16 cellular contexts compared by ENCODE assay signal in genomic region chr5:5306696-5307095, GRCh38.
DNase-seq lines count a peak whose midpoint lies in the region; ATAC-seq and TF ChIP-seq lines count a peak whose summit lies in the region.
"Had no signal": no experiment of that assay in that cellular context is flagged by ENCODE, and none has a peak within 500 bp of the region (broad histone marks: within the 10 kb centered on the region; RNA-seq: fewer than 3 reads in every experiment).

No MANE protein-coding gene starts in this region.

- no peak for TF ChIP-seq CTCF in AG09309 (IDR thresholded peaks at IDR 0.05; ENCODE audit: control insufficient read depth, insufficient read depth, low read depth, low read length, missing control alignments)
- TF ChIP-seq CTCF in choroid plexus epithelial cell (conservative IDR thresholded peaks at IDR 0.05; ENCODE audit: low read depth, low read length) = no peak
- no peak for TF ChIP-seq CTCF in left lung (IDR thresholded peaks at IDR 0.05)

- no peak overlapping the region for H3K4me3 ChIP-seq in AG09309 (ENCODE audit: control insufficient read depth, low read depth, low read length)
- H3K4me3 ChIP-seq in choroid plexus epithelial cell (ENCODE audit: low read depth, low read length) = no peak overlapping the region
- no peak overlapping the region for H3K4me3 ChIP-seq in left lung
- H3K4me3 ChIP-seq: skin epidermis, transverse colon had no signal

- H3K36me3 Mint-ChIP-seq in activated CD4-positive, alpha-beta T cell treated with anti-CD3 and anti-CD28 coated beads for 36 hours (ENCODE audit: low read depth) = no peaks in the 10 kb centered on the region
- H3K36me3 Mint-ChIP-seq: stimulated activated naive B cell treated with anti-CD40 and anti-IgM and Interleukin-4, amounts not matched to agents 10 μg/mL and 1 μg/mL and 100 μg/mL, for 72 hours had no signal

- H3K27ac ChIP-seq in left lung = peak overlapping the region in 1 of 2 donors; percentile 33
- H3K27ac ChIP-seq: skin epidermis, transverse colon, WERI-Rb-1 had no signal

- POLR2A ChIA-PET in activated CD4-positive, alpha-beta T cell treated with anti-CD3 and anti-CD28 coated beads for 36 hours (lab: Charles Lee) = no interaction called here

- H3K9me3 ChIP-seq in left lung = peaks cover 0 to 5% of the 10 kb centered on the region in 2 donors
- H3K9me3 ChIP-seq: Caco-2, transverse colon had no signal

- peak; percentile 59 for ATAC-seq in left lung
- ATAC-seq in GM18870 (IDR thresholded peaks at IDR 0.05; ENCODE audit: unreplicated experiment) = no peak
- no peak for ATAC-seq in activated CD4-positive, alpha-beta T cell treated with anti-CD3 and anti-CD28 coated beads for 36 hours
- ATAC-seq in GM19467 (IDR thresholded peaks at IDR 0.05; ENCODE audit: unreplicated experiment) = no peak
- no peak for ATAC-seq in GM21367 (IDR thresholded peaks at IDR 0.05; ENCODE audit: unreplicated experiment)
- ATAC-seq: stimulated activated naive B cell treated with anti-CD40 and anti-IgM and Interleukin-4, amounts not matched to agents 10 μg/mL and 1 μg/mL and 100 μg/mL, for 72 hours had no signal

- H3K27me3 ChIP-seq in left lung = no peaks in the 10 kb centered on the region
- H3K27me3 ChIP-seq: transverse colon had no signal

- DNase-seq in AG09309 (ENCODE audit: low read depth) (peak; percentile 70), HT1080 (ENCODE audit: low read depth) (peak; percentile 73), choroid plexus epithelial cell (ENCODE audit: low read depth) (peak; percentile 35), left lung (no peak)
- DNase-seq in activated CD4-positive, alpha-beta T cell treated with anti-CD3 and anti-CD28 coated beads for 36 hours = no peak
- DNase-seq: activated CD8-positive, alpha-beta memory T cell treated with anti-CD3 and anti-CD28 coated beads for 24 hours; Caco-2; NCI-H1694 treated with DMSO at 0.1 percent for 48 hours; NCI-H510A treated with DMSO at 0.1 percent for 48 hours; stimulated activated naive B cell treated with anti-CD40 and anti-IgM and Interleukin-4, amounts not matched to agents 10 μg/mL and 1 μg/mL and 100 μg/mL, for 72 hours; transverse colon; WERI-Rb-1 had no signal

- intact Hi-C loops in left lung (cut with DNase I) = no loop called here
- intact Hi-C loops in activated CD4-positive, alpha-beta T cell treated with anti-CD3 and anti-CD28 coated beads for 36 hours (cut with DNase I, micrococcal nuclease) = no loop called here

- no peaks in the 10 kb centered on the region for H3K27me3 Mint-ChIP-seq in activated CD4-positive, alpha-beta T cell treated with anti-CD3 and anti-CD28 coated beads for 36 hours
- H3K27me3 Mint-ChIP-seq: stimulated activated naive B cell treated with anti-CD40 and anti-IgM and Interleukin-4, amounts not matched to agents 10 μg/mL and 1 μg/mL and 100 μg/mL, for 72 hours had no signal

- no peaks in the 10 kb centered on the region for H3K36me3 ChIP-seq in left lung
- H3K36me3 ChIP-seq: transverse colon, WERI-Rb-1 had no signal

- H3K9me3 Mint-ChIP-seq in activated CD4-positive, alpha-beta T cell treated with anti-CD3 and anti-CD28 coated beads for 36 hours (ENCODE audit: low read depth) = peaks cover 14% of the 10 kb centered on the region

- no peak overlapping the region for H3K27ac Mint-ChIP-seq in activated CD4-positive, alpha-beta T cell treated with anti-CD3 and anti-CD28 coated beads for 36 hours
- H3K27ac Mint-ChIP-seq: stimulated activated naive B cell treated with anti-CD40 and anti-IgM and Interleukin-4, amounts not matched to agents 10 μg/mL and 1 μg/mL and 100 μg/mL, for 72 hours had no signal

- peaks cover 0 to 3% of the 10 kb centered on the region in 2 donors for H3K4me1 ChIP-seq in left lung
- H3K4me1 ChIP-seq: transverse colon had no signal

- CTCF ChIA-PET in activated CD4-positive, alpha-beta T cell treated with anti-CD3 and anti-CD28 coated beads for 36 hours (lab: Charles Lee) = no interaction called here

- H3K4me3 Mint-ChIP-seq in activated CD4-positive, alpha-beta T cell treated with anti-CD3 and anti-CD28 coated beads for 36 hours = no peak overlapping the region
- H3K4me3 Mint-ChIP-seq: stimulated activated naive B cell treated with anti-CD40 and anti-IgM and Interleukin-4, amounts not matched to agents 10 μg/mL and 1 μg/mL and 100 μg/mL, for 72 hours had no signal

- no peaks in the 10 kb centered on the region for H3K4me1 Mint-ChIP-seq in activated CD4-positive, alpha-beta T cell treated with anti-CD3 and anti-CD28 coated beads for 36 hours
- H3K4me1 Mint-ChIP-seq: stimulated activated naive B cell treated with anti-CD40 and anti-IgM and Interleukin-4, amounts not matched to agents 10 μg/mL and 1 μg/mL and 100 μg/mL, for 72 hours had no signal

Comparison
In these comparisons a context has a peak if more than half of its experiments do, and no peak if none do; other contexts are left out.
1. DNase-seq: peak in AG09309 (single experiment), HT1080 (single experiment) and choroid plexus epithelial cell (single experiment); none in left lung (0 of 2) and activated CD4-positive, alpha-beta T cell treated with anti-CD3 and anti-CD28 coated beads for 36 hours (single experiment).